In genomic region chr1:64522740-64523139, GRCh38 we compare ENCODE assay signal across 1 cellular context.
TF ChIP-seq lines count a peak whose summit lies in the region.

No MANE protein-coding gene starts in this region.

TF ChIP-seq in GM23338, 12 proteins besides CTCF, POLR2A, EP300 and RAD21:
- no peak for TF ChIP-seq ZNF114 (CRISPR knock-in tag; IDR thresholded peaks at IDR 0.05)
- no peak for TF ChIP-seq ZNF462 (CRISPR knock-in tag; IDR thresholded peaks at IDR 0.05)
- TF ChIP-seq JUNB (IDR thresholded peaks at IDR 0.05; ENCODE audit: unreplicated experiment): no peak
- TF ChIP-seq STAT1 (IDR thresholded peaks at IDR 0.05; ENCODE audit: unreplicated experiment): no peak
- TF ChIP-seq CREB1 (CRISPR knock-in tag; IDR thresholded peaks at IDR 0.05; ENCODE audit: low read depth): no peak
- no peak for TF ChIP-seq ZNF331 (CRISPR knock-in tag; IDR thresholded peaks at IDR 0.05; ENCODE audit: low read depth)
- no peak for TF ChIP-seq ETS1 (IDR thresholded peaks at IDR 0.05)
- no peak for TF ChIP-seq EZH2phosphoT487 (IDR thresholded peaks at IDR 0.05; ENCODE audit: unreplicated experiment)
- TF ChIP-seq EZH2 (IDR thresholded peaks at IDR 0.05; ENCODE audit: low read depth, unreplicated experiment): no peak
- no peak for TF ChIP-seq REST (IDR thresholded peaks at IDR 0.05; ENCODE audit: unreplicated experiment)
- no peak for TF ChIP-seq POLR2AphosphoS5 (IDR thresholded peaks at IDR 0.05; ENCODE audit: low read depth)
- TF ChIP-seq NANOG (IDR thresholded peaks at IDR 0.05; ENCODE audit: borderline replicate concordance): no peak
